Comparison of ENCODE assay signal across 27 cellular contexts in the genomic region with DNA sequence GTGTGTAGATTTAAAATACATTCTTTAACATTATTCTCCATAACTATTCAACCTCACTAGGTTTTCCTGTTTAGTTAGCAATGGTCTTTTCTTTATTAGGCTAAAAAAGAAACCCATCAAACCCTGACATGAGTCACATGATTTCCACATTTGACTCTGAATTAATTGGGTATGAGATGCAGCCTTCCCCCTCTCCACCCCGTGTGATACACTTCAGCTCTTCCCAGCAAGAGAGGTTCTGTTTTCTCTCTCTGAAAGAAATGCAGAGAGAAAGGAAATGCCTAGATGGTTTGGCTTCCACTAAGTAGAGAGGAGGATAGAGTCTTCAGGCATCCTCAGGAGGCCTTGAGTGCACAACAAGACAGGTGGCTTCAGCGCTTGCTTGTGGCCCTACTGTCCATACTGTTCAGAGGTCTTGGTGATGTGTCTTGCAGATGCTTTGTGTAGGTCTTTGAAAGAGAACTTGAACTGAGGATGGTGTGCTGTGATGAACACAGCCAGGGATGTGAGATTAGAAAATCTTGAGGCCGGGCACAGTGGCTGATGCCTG. TPM values are rescaled to one million over a fixed set of nuclear protein-coding genes. Genes with fewer than 3 reads are reported as not detected.
DNase-seq lines count a peak whose midpoint lies in the region; ATAC-seq and TF ChIP-seq lines count a peak whose summit lies in the region.
"Had no signal": no experiment of that assay in that cellular context is flagged by ENCODE, and none has a peak within 500 bp of the region (broad histone marks: within the 10 kb centered on the region; RNA-seq: fewer than 3 reads in every experiment).

No MANE protein-coding gene starts in this region.

- H3K9me2 ChIP-seq in GM23338 (ENCODE audit: insufficient read depth) = no peaks in the 10 kb centered on the region

- peak overlapping the region; percentile 99 for H3K27ac Mint-ChIP-seq in activated T-cell treated with anti-CD3 and anti-CD28 coated beads, Interleukin-2, amount 50 U/mL, for 72 hours
- H3K27ac Mint-ChIP-seq in GM23338 (peak overlapping the region; percentile 89), neural progenitor cell (peak overlapping the region; percentile 62), glutamatergic neuron (ENCODE audit: unreplicated experiment) (no peak overlapping the region)
- peak overlapping the region; percentile 88 for H3K27ac Mint-ChIP-seq in activated T-helper 1 cell treated with anti-CD3 and anti-CD28 coated beads, Interleukin-12 subunit alpha, Interleukin-12 subunit beta, Interleukin-2, Interleukin-4 antibody, amounts not matched to agents 30 ng/mL and 10 ng/mL and 1 ng/mL, durations not matched to agents 14 hours and 24 hours and 36 hours

- H3K36me3 ChIP-seq in GM23338 (ENCODE audit: insufficient read depth) = no peaks in the 10 kb centered on the region
- no peaks in the 10 kb centered on the region for H3K36me3 ChIP-seq in neural progenitor cell
- H3K36me3 ChIP-seq: colonic mucosa, vagina had no signal

- H3K9me3 ChIP-seq in neural progenitor cell (ENCODE audit: low read depth) = no peaks in the 10 kb centered on the region
- H3K9me3 ChIP-seq: BLaER1 treated with 17β-estradiol and CSF1 and Interleukin-3, amounts not matched to agents 10 nM and 100 nM; colonic mucosa; testis; vagina had no signal

- no peaks in the 10 kb centered on the region for H3K27me3 Mint-ChIP-seq in activated T-cell treated with anti-CD3 and anti-CD28 coated beads, Interleukin-2, amount 50 U/mL, for 72 hours (ENCODE audit: low read depth)
- peaks cover 10% of the 10 kb centered on the region for H3K27me3 Mint-ChIP-seq in GM23338 (ENCODE audit: insufficient read depth, low read depth, poor library complexity)
- peaks cover 2% of the 10 kb centered on the region for H3K27me3 Mint-ChIP-seq in activated T-helper 1 cell treated with anti-CD3 and anti-CD28 coated beads, Interleukin-12 subunit alpha, Interleukin-12 subunit beta, Interleukin-2, Interleukin-4 antibody, amounts not matched to agents 30 ng/mL and 10 ng/mL and 1 ng/mL, durations not matched to agents 14 hours and 24 hours and 36 hours (ENCODE audit: insufficient read depth)
- H3K27me3 Mint-ChIP-seq in neural progenitor cell (ENCODE audit: insufficient read depth, low read depth) = peaks cover 2% of the 10 kb centered on the region
- H3K27me3 Mint-ChIP-seq in glutamatergic neuron (ENCODE audit: unreplicated experiment) = peaks cover 5% of the 10 kb centered on the region
- H3K27me3 Mint-ChIP-seq: naive thymus-derived CD4-positive, alpha-beta T cell had no signal

- H3K4me3 ChIP-seq in GM23338 (no peak overlapping the region), neural progenitor cell (no peak overlapping the region)
- H3K4me3 ChIP-seq: BLaER1 treated with 17β-estradiol and CSF1 and Interleukin-3, amounts not matched to agents 10 nM and 100 nM; colonic mucosa; hepatocyte; testis; vagina had no signal

- no peak for DNase-seq in activated T-cell treated with anti-CD3 and anti-CD28 coated beads, Interleukin-2, amount 50 U/mL, for 72 hours
- DNase-seq in activated T-cell treated with anti-CD3 and anti-CD28 coated beads, Interleukin-2, amount 50 U/mL, for 1 hour = no peak
- no peak for DNase-seq in GM23338 (ENCODE audit: low spot score)
- no peak for DNase-seq in activated T-helper 1 cell treated with anti-CD3 and anti-CD28 coated beads, Interleukin-12 subunit alpha, Interleukin-12 subunit beta, Interleukin-2, Interleukin-4 antibody, amounts not matched to agents 30 ng/mL and 10 ng/mL and 1 ng/mL, durations not matched to agents 14 hours and 24 hours and 36 hours (ENCODE audit: low spot score)
- DNase-seq in neural progenitor cell (ENCODE audit: low spot score) = no peak
- DNase-seq in glutamatergic neuron = no peak
- no peak for DNase-seq in A172 (ENCODE audit: low spot score)
- DNase-seq in NCI-H2107 (lab: John Stamatoyannopoulos, UW) = no peak
- DNase-seq: ACHN; activated effector memory CD4-positive, alpha-beta T cell treated with Interleukin-2 at 50 U/mL for 16 hours; colonic mucosa; effector memory CD4-positive, alpha-beta T cell; foreskin melanocyte; KBM-7; left colon; mesendoderm; naive thymus-derived CD4-positive, alpha-beta T cell; NCI-H1436; small intestine; stimulated activated CD4-positive, alpha-beta T cell treated with anti-CD3 and anti-CD28 coated beads, Interleukin-2, amount 100 ng/mL, for 24 hours; T-helper 9 cell; testis had no signal

- H4K20me1 ChIP-seq in GM23338 (replicated peaks; ENCODE audit: insufficient read depth) = no peaks in the 10 kb centered on the region; the same call in 1 of the 2 replicates
- no peaks in the 10 kb centered on the region for H4K20me1 ChIP-seq in neural progenitor cell (ENCODE audit: low read depth)

- H3F3A ChIP-seq in GM23338 (replicated peaks; ENCODE audit: low read depth) (no peaks in the 10 kb centered on the region), neural progenitor cell (ENCODE audit: low read depth) (peaks cover 8% of the 10 kb centered on the region)

- H3K4me1 ChIP-seq in GM23338 (ENCODE audit: insufficient read depth) (peaks cover 23% of the 10 kb centered on the region), neural progenitor cell (peaks cover 10% of the 10 kb centered on the region)
- H3K4me1 ChIP-seq: colonic mucosa, testis, vagina had no signal

- peak in 1 of 2 donors; percentile 5 for ATAC-seq in activated T-cell treated with anti-CD3 and anti-CD28 coated beads, Interleukin-2, amount 50 U/mL, for 72 hours (replicated peaks in 1 of 2)
- ATAC-seq in GM23338 = no peak; the same call in 2 of the 3 replicates
- ATAC-seq: esophagus mucosa; left colon; naive thymus-derived CD4-positive, alpha-beta T cell; Right ventricle myocardium inferior had no signal

- peaks cover 61% of the 10 kb centered on the region for H3K4me1 Mint-ChIP-seq in activated T-cell treated with anti-CD3 and anti-CD28 coated beads, Interleukin-2, amount 50 U/mL, for 72 hours (ENCODE audit: low read depth)
- peaks cover 36% of the 10 kb centered on the region for H3K4me1 Mint-ChIP-seq in GM23338
- H3K4me1 Mint-ChIP-seq in activated T-helper 1 cell treated with anti-CD3 and anti-CD28 coated beads, Interleukin-12 subunit alpha, Interleukin-12 subunit beta, Interleukin-2, Interleukin-4 antibody, amounts not matched to agents 30 ng/mL and 10 ng/mL and 1 ng/mL, durations not matched to agents 14 hours and 24 hours and 36 hours (ENCODE audit: low read depth) = peaks cover 57% of the 10 kb centered on the region
- H3K4me1 Mint-ChIP-seq in neural progenitor cell = peaks cover 10% of the 10 kb centered on the region
- H3K4me1 Mint-ChIP-seq in glutamatergic neuron (ENCODE audit: low read depth, unreplicated experiment) = peaks cover 18% of the 10 kb centered on the region

- H3K27ac ChIP-seq in GM23338 (ENCODE audit: low read depth) (peak overlapping the region; percentile 83), neural progenitor cell (no peak overlapping the region)
- H3K27ac ChIP-seq: BLaER1 treated with 17β-estradiol and CSF1 and Interleukin-3, amounts not matched to agents 10 nM and 100 nM; colonic mucosa; hepatocyte; testis; vagina had no signal

- peak overlapping the region; percentile 73 to 82 for H3K4me3 Mint-ChIP-seq in activated T-cell treated with anti-CD3 and anti-CD28 coated beads, Interleukin-2, amount 50 U/mL, for 72 hours
- H3K4me3 Mint-ChIP-seq in GM23338 = no peak overlapping the region
- H3K4me3 Mint-ChIP-seq in activated T-helper 1 cell treated with anti-CD3 and anti-CD28 coated beads, Interleukin-12 subunit alpha, Interleukin-12 subunit beta, Interleukin-2, Interleukin-4 antibody, amounts not matched to agents 30 ng/mL and 10 ng/mL and 1 ng/mL, durations not matched to agents 14 hours and 24 hours and 36 hours = peak overlapping the region; percentile 28
- no peak overlapping the region for H3K4me3 Mint-ChIP-seq in neural progenitor cell
- H3K4me3 Mint-ChIP-seq in glutamatergic neuron (ENCODE audit: unreplicated experiment) = no peak overlapping the region
- H3K4me3 Mint-ChIP-seq: naive thymus-derived CD4-positive, alpha-beta T cell had no signal

- TF ChIP-seq CTCF in GM23338 (conservative IDR thresholded peaks at IDR 0.05; ENCODE audit: low read depth in 2 of 2) = no peak
- no peak for TF ChIP-seq CTCF in neural progenitor cell (IDR thresholded peaks at IDR 0.05)
- no peak for TF ChIP-seq CTCF in glutamatergic neuron (IDR thresholded peaks at IDR 0.05; ENCODE audit: partially characterized antibody, unreplicated experiment)

- H3K9me3 Mint-ChIP-seq in activated T-cell treated with anti-CD3 and anti-CD28 coated beads, Interleukin-2, amount 50 U/mL, for 72 hours = peaks cover 0 to 2% of the 10 kb centered on the region in 2 donors
- no peaks in the 10 kb centered on the region; the same call in 2 of the 3 replicates for H3K9me3 Mint-ChIP-seq in GM23338
- no peaks in the 10 kb centered on the region for H3K9me3 Mint-ChIP-seq in activated T-helper 1 cell treated with anti-CD3 and anti-CD28 coated beads, Interleukin-12 subunit alpha, Interleukin-12 subunit beta, Interleukin-2, Interleukin-4 antibody, amounts not matched to agents 30 ng/mL and 10 ng/mL and 1 ng/mL, durations not matched to agents 14 hours and 24 hours and 36 hours
- H3K9me3 Mint-ChIP-seq in neural progenitor cell = no peaks in the 10 kb centered on the region
- H3K9me3 Mint-ChIP-seq in glutamatergic neuron (ENCODE audit: unreplicated experiment) = no peaks in the 10 kb centered on the region
- H3K9me3 Mint-ChIP-seq: naive thymus-derived CD4-positive, alpha-beta T cell had no signal

- H3K79me2 ChIP-seq in GM23338 (replicated peaks; ENCODE audit: insufficient read depth) = peaks cover 12% of the 10 kb centered on the region
- H3K79me2 ChIP-seq in neural progenitor cell (ENCODE audit: low read depth) = peaks cover 13% of the 10 kb centered on the region

- H3K36me3 Mint-ChIP-seq in activated T-cell treated with anti-CD3 and anti-CD28 coated beads, Interleukin-2, amount 50 U/mL, for 72 hours (ENCODE audit: insufficient read depth in 2 of 2) = peaks cover 7 to 13% of the 10 kb centered on the region in 2 donors
- no peaks in the 10 kb centered on the region for H3K36me3 Mint-ChIP-seq in GM23338 (ENCODE audit: low read depth)
- H3K36me3 Mint-ChIP-seq in activated T-helper 1 cell treated with anti-CD3 and anti-CD28 coated beads, Interleukin-12 subunit alpha, Interleukin-12 subunit beta, Interleukin-2, Interleukin-4 antibody, amounts not matched to agents 30 ng/mL and 10 ng/mL and 1 ng/mL, durations not matched to agents 14 hours and 24 hours and 36 hours (ENCODE audit: low read depth) = peaks cover 3% of the 10 kb centered on the region
- H3K36me3 Mint-ChIP-seq in neural progenitor cell = no peaks in the 10 kb centered on the region
- no peaks in the 10 kb centered on the region for H3K36me3 Mint-ChIP-seq in glutamatergic neuron (ENCODE audit: unreplicated experiment)

- H2AFZ ChIP-seq in GM23338 (no peak overlapping the region), neural progenitor cell (replicated peaks) (no peak overlapping the region)
- H2AFZ ChIP-seq: hepatocyte had no signal

- H3K9ac ChIP-seq in neural progenitor cell = no peak overlapping the region
- H3K9ac ChIP-seq: BLaER1 treated with 17β-estradiol and CSF1 and Interleukin-3, amounts not matched to agents 10 nM and 100 nM had no signal

- H3K27me3 ChIP-seq in GM23338 (ENCODE audit: insufficient read depth) (no peaks in the 10 kb centered on the region), neural progenitor cell (no peaks in the 10 kb centered on the region)
- H3K27me3 ChIP-seq: BLaER1 treated with 17β-estradiol and CSF1 and Interleukin-3, amounts not matched to agents 10 nM and 100 nM; colonic mucosa; hepatocyte; testis; vagina had no signal

- H3K4me2 ChIP-seq in GM23338 = peak overlapping the region; percentile 19; the same call in 1 of the 2 replicates
- no peak overlapping the region for H3K4me2 ChIP-seq in neural progenitor cell
- H3K4me2 ChIP-seq: hepatocyte had no signal

- intact Hi-C loops in activated T-helper 1 cell treated with anti-CD3 and anti-CD28 coated beads, Interleukin-12 subunit alpha, Interleukin-12 subunit beta, Interleukin-2, Interleukin-4 antibody, amounts not matched to agents 30 ng/mL and 10 ng/mL and 1 ng/mL, durations not matched to agents 14 hours and 24 hours and 36 hours (cut with micrococcal nuclease) = no loop called here

RNA-seq across cellular contexts. Expression of a gene that starts 17.3 kb away (rescaled TPM):
- total RNA-seq in activated T-cell treated with anti-CD3 and anti-CD28 coated beads, Interleukin-2, amount 50 U/mL, for 72 hours = 10 to 100 TPM; 23.9 to 26.0 TPM
- 13.2 and 19.0 TPM in 2 replicates for total RNA-seq in GM23338 (2014; rRNA removed; shearing (Covaris generic))
- 5.3 and 7.6 TPM in 2 replicates for polyA plus RNA-seq in GM23338 (2016; fragmentation: Nextera tagmentation; extraction: Ambion mirVana)
- total RNA-seq in activated T-helper 1 cell treated with anti-CD3 and anti-CD28 coated beads, Interleukin-12 subunit alpha, Interleukin-12 subunit beta, Interleukin-2, Interleukin-4 antibody, amounts not matched to agents 30 ng/mL and 10 ng/mL and 1 ng/mL, durations not matched to agents 14 hours and 24 hours and 36 hours = 20.8 and 23.8 TPM in 2 replicates
- total RNA-seq in neural progenitor cell (ENCODE audit: low replicate concordance) (9.9 and 10.8 TPM in 2 replicates), glutamatergic neuron (ENCODE audit: unreplicated experiment) (14.2 TPM)
- total RNA-seq in A172 (2014; rRNA removed; shearing (Covaris generic)) = 12.5 and 23.5 TPM in 2 replicates

RNA-seq across cellular contexts. Expression of a gene that starts 17.9 kb away (rescaled TPM):
- total RNA-seq in activated T-cell treated with anti-CD3 and anti-CD28 coated beads, Interleukin-2, amount 50 U/mL, for 72 hours = 10 to 100 TPM; 28.4 to 38.3 TPM
- total RNA-seq in GM23338 (2014; rRNA removed; shearing (Covaris generic)) = 26.5 and 51.0 TPM in 2 replicates
- 61.6 and 62.0 TPM in 2 replicates for polyA plus RNA-seq in GM23338 (2016; fragmentation: Nextera tagmentation; extraction: Ambion mirVana)
- 47.1 and 48.9 TPM in 2 replicates for total RNA-seq in activated T-helper 1 cell treated with anti-CD3 and anti-CD28 coated beads, Interleukin-12 subunit alpha, Interleukin-12 subunit beta, Interleukin-2, Interleukin-4 antibody, amounts not matched to agents 30 ng/mL and 10 ng/mL and 1 ng/mL, durations not matched to agents 14 hours and 24 hours and 36 hours
- total RNA-seq in neural progenitor cell (ENCODE audit: low replicate concordance) (23.9 and 38.0 TPM in 2 replicates), glutamatergic neuron (ENCODE audit: unreplicated experiment) (29.5 TPM)
- total RNA-seq in A172 (2014; rRNA removed; shearing (Covaris generic)) = 26.1 and 35.0 TPM in 2 replicates

Comparison
In these comparisons a context has a peak if more than half of its experiments do, and no peak if none do; other contexts are left out.
1. H3K4me3 Mint-ChIP-seq: peak in activated T-cell treated with anti-CD3 and anti-CD28 coated beads, Interleukin-2, amount 50 U/mL, for 72 hours (2 of 2) and activated T-helper 1 cell treated with anti-CD3 and anti-CD28 coated beads, Interleukin-12 subunit alpha, Interleukin-12 subunit beta, Interleukin-2, Interleukin-4 antibody, amounts not matched to agents 30 ng/mL and 10 ng/mL and 1 ng/mL, durations not matched to agents 14 hours and 24 hours and 36 hours (single experiment); none in GM23338 (single experiment), neural progenitor cell (single experiment) and glutamatergic neuron (single experiment).